Comparison of ENCODE assay signal across 16 cellular contexts in the genomic region with DNA sequence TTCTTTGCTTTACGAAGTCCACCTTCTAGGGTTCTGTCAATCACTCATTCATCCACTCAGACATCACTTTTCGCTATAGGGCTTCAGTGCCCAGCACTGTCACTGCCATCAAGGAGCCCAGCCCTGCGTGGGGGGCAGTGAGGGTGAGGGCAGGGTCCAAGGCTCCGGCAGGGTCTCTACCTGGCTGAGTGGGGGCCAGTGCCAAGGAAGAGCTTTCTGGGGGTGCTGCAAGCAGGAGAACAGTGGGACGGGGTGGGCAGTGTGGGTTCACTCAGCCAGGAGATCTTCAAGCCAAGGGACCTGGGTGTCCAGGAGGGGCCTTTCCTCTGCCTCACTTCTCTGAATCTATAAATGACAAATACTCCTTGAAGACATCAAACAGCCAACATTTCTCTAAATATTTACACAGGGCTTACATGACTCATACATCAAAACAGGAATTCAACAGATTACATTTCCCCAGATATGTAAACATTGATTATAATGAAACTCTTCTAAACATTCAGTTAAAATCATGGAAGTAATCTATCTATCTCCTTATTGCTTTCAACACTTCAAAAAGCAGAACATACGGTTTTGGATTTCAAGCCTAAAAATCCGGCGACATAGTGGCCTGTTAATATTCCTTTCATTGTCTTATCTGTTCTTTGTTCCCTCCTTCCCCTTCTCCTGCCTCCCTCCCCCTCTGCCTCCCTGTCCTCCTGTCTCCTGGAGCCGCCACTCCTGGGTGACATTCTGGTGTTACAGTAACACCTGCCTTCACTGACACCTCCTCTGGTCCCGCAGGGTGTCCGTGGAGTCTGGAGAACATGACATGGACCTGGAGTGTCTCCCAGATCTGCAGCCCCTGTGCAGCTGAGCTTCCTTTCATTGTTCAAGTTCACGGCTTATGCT.
DNase-seq lines count a peak whose midpoint lies in the region; ATAC-seq, FAIRE-seq and TF ChIP-seq lines count a peak whose summit lies in the region.
"Had no signal": no experiment of that assay in that cellular context is flagged by ENCODE, and none has a peak within 500 bp of the region (broad histone marks: within the 10 kb centered on the region; RNA-seq: fewer than 3 reads in every experiment).

No MANE protein-coding gene starts in this region.

- H4K20me1 ChIP-seq in PC-3 (ENCODE audit: low read length): 0 out of 2 replicates have a peak, but pooled peaks cover 4% of the 10 kb centered on the region
- H4K20me1 ChIP-seq in HepG2 (ENCODE audit: insufficient read depth, low read length): no peaks in the 10 kb centered on the region

- no peaks in the 10 kb centered on the region for H3K9me3 ChIP-seq in PC-3 (ENCODE audit: low read length)
- peaks cover 21% of the 10 kb centered on the region for H3K9me3 ChIP-seq in HepG2 (ENCODE audit: low read length)

- ATAC-seq in PC-3 (peak; percentile 93), HepG2 (no peak; the same call in 2 of the 3 replicates)
- ATAC-seq: activated T-cell treated with anti-CD3 and anti-CD28 coated beads, Interleukin-2, amount 50 U/mL, for 4 hours; esophagus mucosa had no signal

- WGBS in HepG2 (ENCODE audit: low lambda C conversion rate): 17% methylated on average over 12 of the region's 12 CpGs

- in situ Hi-C loops in HepG2 (cut with HindIII; ENCODE audit: extremely low pct_ligation_motif_present, low pct_unique_long_range_greater_than_20kb): no loop called here

- no peak for TF ChIP-seq POLR2A in HepG2 (IDR thresholded peaks at IDR 0.05; ENCODE audit: insufficient read depth in 1 of 2, low read depth in 2 of 2, low read length in 2 of 2)

- TF ChIP-seq RAD21 in HepG2 (CRISPR knock-in tag; IDR thresholded peaks at IDR 0.05): no peak

- DNase-seq in AG08396 (ENCODE audit: low spot score) (peak; percentile 56), DMS53 treated with DMSO at 0.1 percent for 48 hours (lab: John Stamatoyannopoulos, UW; ENCODE audit: unreplicated experiment) (peak; percentile 82), PC-3 (peak; percentile 52), HepG2 (ENCODE audit: low spot score) (peak; percentile 69), NCI-H187 (lab: John Stamatoyannopoulos, UW) (no peak), HEK293T (ENCODE audit: extremely low spot score) (no peak)
- no peak for DNase-seq in stimulated activated CD4-positive, alpha-beta T cell treated with anti-CD3 and anti-CD28 coated beads, Interleukin-1b, Interleukin-23, amount 100 ng/mL, for 48 hours
- DNase-seq: activated CD4-positive, alpha-beta T cell treated with anti-CD3 and anti-CD28 coated beads, Interleukin-2, amount 50 U/mL, for 4 hours; activated T-cell treated with anti-CD3 and anti-CD28 coated beads, Interleukin-2, amount 50 U/mL, for 4 hours; brain microvascular endothelial cell; DMS 273 treated with DMSO at 0.1 percent for 48 hours; mesendoderm; MM.1S had no signal

- H3K27ac ChIP-seq in PC-3 (ENCODE audit: low read length) (no peak overlapping the region), HepG2 (ENCODE audit: extremely low read length, insufficient read depth, low read length) (no peak overlapping the region)
- H3K27ac ChIP-seq: brain microvascular endothelial cell had no signal

- TF ChIP-seq EP300 in HepG2 (IDR thresholded peaks at IDR 0.05; ENCODE audit: low read depth in 2 of 2, low read length in 2 of 2) (peak in 1 of 2 experiments; percentile 63; a peak in 2 of 4 replicates), HepG2 (CRISPR knock-in tag; IDR thresholded peaks at IDR 0.05; ENCODE audit: borderline replicate concordance) (no peak)

- H3K4me3 ChIP-seq in PC-3 (ENCODE audit: low read length) (no peak overlapping the region), HepG2 (replicated peaks in 1 of 3; ENCODE audit: insufficient read depth in 1 of 3, low read depth in 2 of 3, low read length in 3 of 3) (no peak overlapping the region; a peak in 1 of 6 replicates)

- H3K4me2 ChIP-seq in PC-3 (ENCODE audit: low read length): peak overlapping the region; percentile 51
- no peak overlapping the region for H3K4me2 ChIP-seq in HepG2 (ENCODE audit: low read depth, low read length)

- H3K9ac ChIP-seq in PC-3 (ENCODE audit: low read length): no peak overlapping the region
- H3K9ac ChIP-seq in HepG2 (ENCODE audit: insufficient read depth, low read depth, low read length): no peak overlapping the region

- H3K79me2 ChIP-seq in PC-3 (ENCODE audit: low read length) (no peaks in the 10 kb centered on the region), HepG2 (ENCODE audit: insufficient read depth, low read length) (no peaks in the 10 kb centered on the region)

- TF ChIP-seq CTCF in PC-3 (conservative IDR thresholded peaks at IDR 0.05; ENCODE audit: low read depth, low read length) (no peak), HepG2 (CRISPR knock-in tag; IDR thresholded peaks at IDR 0.05) (no peak)

- H3K36me3 ChIP-seq in PC-3 (ENCODE audit: low read depth, low read length) (no peaks in the 10 kb centered on the region), HepG2 (replicated peaks in 1 of 2; ENCODE audit: control insufficient read depth in 1 of 2, insufficient read depth in 2 of 2, low read length in 2 of 2) (no peaks in the 10 kb centered on the region)
- H3K36me3 ChIP-seq: brain microvascular endothelial cell had no signal

- CTCF ChIA-PET in PC-3 (lab: Charles Lee): no interaction called here
- CTCF ChIA-PET in HepG2 (lab: Yijun Ruan, JAX; ENCODE audit: low intra/inter-chr PET ratio, low total read pairs): no interaction called here
- CTCF ChIA-PET in HEK293T (lab: Yijun Ruan, JAX): no interaction called here

- no peak overlapping the region for H2AFZ ChIP-seq in PC-3 (ENCODE audit: low read length)
- H2AFZ ChIP-seq in HepG2 (ENCODE audit: low read length): no peak overlapping the region

- H3K4me1 ChIP-seq in PC-3 (ENCODE audit: insufficient read depth, low read length): peaks cover 12% of the 10 kb centered on the region
- peaks cover 18% of the 10 kb centered on the region for H3K4me1 ChIP-seq in HepG2 (ENCODE audit: insufficient read depth, low read length)

- H3F3A ChIP-seq in PC-3 (ENCODE audit: low read length, unreplicated experiment): no peaks in the 10 kb centered on the region

- intact Hi-C loops in PC-3 (cut with micrococcal nuclease): no loop called here
- intact Hi-C loops in HepG2 (cut with micrococcal nuclease; ENCODE audit: unreplicated experiment): no loop called here

- H3K9me2 ChIP-seq in PC-3 (replicated peaks; ENCODE audit: low read length): no peaks in the 10 kb centered on the region

- H3K27me3 ChIP-seq in PC-3 (ENCODE audit: low read length) (0 out of 2 replicates have a peak, but pooled peaks cover 5% of the 10 kb centered on the region), HepG2 (ENCODE audit: control insufficient read depth in 1 of 2, insufficient read depth in 2 of 2, low read length in 2 of 2) (peaks cover 5 to 38% of the 10 kb centered on the region in 2 experiments; a peak in 3 of 5 replicates)
- H3K27me3 ChIP-seq: brain microvascular endothelial cell had no signal

- no peak for FAIRE-seq in HepG2 (lab: Jason Lieb, UNC)
- FAIRE-seq: H54, TTC549 had no signal

- POLR2A ChIA-PET in PC-3 (lab: Charles Lee; ENCODE audit: unreplicated experiment): no interaction called here
- POLR2A ChIA-PET in HepG2 (lab: Yijun Ruan, JAX): no interaction called here
- POLR2A ChIA-PET in HEK293T (lab: Yijun Ruan, JAX): interaction anchor here (0.7 kb wide), 1 partner anchor 1925 kb away, joined by 3 read pairs; no protein-coding TSS in a partner anchor

- BruUV-seq in PC-3 (replicated peaks; lab: Mats Ljungman, UMichigan) (no TSS peak), HepG2 (replicated peaks; lab: Mats Ljungman, UMichigan) (no TSS peak)

TF ChIP-seq in HepG2, 621 proteins besides CTCF, POLR2A, EP300 and RAD21 (continues in another document):
- TF ChIP-seq ZNF501 (CRISPR knock-in tag; IDR thresholded peaks at IDR 0.05): no peak
- TF ChIP-seq, protein P1, sequence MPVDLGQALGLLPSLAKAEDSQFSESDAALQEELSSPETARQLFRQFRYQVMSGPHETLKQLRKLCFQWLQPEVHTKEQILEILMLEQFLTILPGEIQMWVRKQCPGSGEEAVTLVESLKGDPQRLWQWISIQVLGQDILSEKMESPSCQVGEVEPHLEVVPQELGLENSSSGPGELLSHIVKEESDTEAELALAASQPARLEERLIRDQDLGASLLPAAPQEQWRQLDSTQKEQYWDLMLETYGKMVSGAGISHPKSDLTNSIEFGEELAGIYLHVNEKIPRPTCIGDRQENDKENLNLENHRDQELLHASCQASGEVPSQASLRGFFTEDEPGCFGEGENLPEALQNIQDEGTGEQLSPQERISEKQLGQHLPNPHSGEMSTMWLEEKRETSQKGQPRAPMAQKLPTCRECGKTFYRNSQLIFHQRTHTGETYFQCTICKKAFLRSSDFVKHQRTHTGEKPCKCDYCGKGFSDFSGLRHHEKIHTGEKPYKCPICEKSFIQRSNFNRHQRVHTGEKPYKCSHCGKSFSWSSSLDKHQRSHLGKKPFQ (CRISPR knock-in tag; IDR thresholded peaks at IDR 0.05; ENCODE audit: insufficient replicate concordance): no peak
- TF ChIP-seq SKI (IDR thresholded peaks at IDR 0.05; ENCODE audit: partially characterized antibody): no peak
- no peak for TF ChIP-seq GABPB1 (CRISPR knock-in tag; IDR thresholded peaks at IDR 0.05)

TF ChIP-seq in HEK293T, 16 proteins besides CTCF, POLR2A, EP300 and RAD21:
- TF ChIP-seq BHLHE40 (IDR thresholded peaks at IDR 0.05; ENCODE audit: borderline replicate concordance): no peak
- TF ChIP-seq ZNF384 (IDR thresholded peaks at IDR 0.05): no peak
- no peak for TF ChIP-seq FOXA1 (IDR thresholded peaks at IDR 0.05)
- TF ChIP-seq HDGF (IDR thresholded peaks at IDR 0.05; ENCODE audit: borderline replicate concordance): no peak
- no peak for TF ChIP-seq LEF1 (IDR thresholded peaks at IDR 0.05; ENCODE audit: borderline replicate concordance)
- no peak for TF ChIP-seq ARNT (IDR thresholded peaks at IDR 0.05)
- no peak for TF ChIP-seq TARDBP (IDR thresholded peaks at IDR 0.05)
- no peak for TF ChIP-seq SP1 (IDR thresholded peaks at IDR 0.05)
- TF ChIP-seq FOXM1 (IDR thresholded peaks at IDR 0.05; ENCODE audit: borderline replicate concordance): no peak
- no peak for TF ChIP-seq CTBP1 (IDR thresholded peaks at IDR 0.05; ENCODE audit: borderline replicate concordance)
- TF ChIP-seq ELF4 (IDR thresholded peaks at IDR 0.05): no peak
- TF ChIP-seq NFRKB (IDR thresholded peaks at IDR 0.05): no peak

Comparison
In these comparisons a context has a peak if more than half of its experiments do, and no peak if none do; other contexts are left out.
1. DNase-seq: peak in AG08396 (single experiment), DMS53 treated with DMSO at 0.1 percent for 48 hours (single experiment), PC-3 (single experiment) and HepG2 (single experiment); none in NCI-H187 (0 of 2), HEK293T (single experiment) and stimulated activated CD4-positive, alpha-beta T cell treated with anti-CD3 and anti-CD28 coated beads, Interleukin-1b, Interleukin-23, amount 100 ng/mL, for 48 hours (single experiment).